Comparison of ENCODE assay signal across 24 cellular contexts in the genomic region with DNA sequence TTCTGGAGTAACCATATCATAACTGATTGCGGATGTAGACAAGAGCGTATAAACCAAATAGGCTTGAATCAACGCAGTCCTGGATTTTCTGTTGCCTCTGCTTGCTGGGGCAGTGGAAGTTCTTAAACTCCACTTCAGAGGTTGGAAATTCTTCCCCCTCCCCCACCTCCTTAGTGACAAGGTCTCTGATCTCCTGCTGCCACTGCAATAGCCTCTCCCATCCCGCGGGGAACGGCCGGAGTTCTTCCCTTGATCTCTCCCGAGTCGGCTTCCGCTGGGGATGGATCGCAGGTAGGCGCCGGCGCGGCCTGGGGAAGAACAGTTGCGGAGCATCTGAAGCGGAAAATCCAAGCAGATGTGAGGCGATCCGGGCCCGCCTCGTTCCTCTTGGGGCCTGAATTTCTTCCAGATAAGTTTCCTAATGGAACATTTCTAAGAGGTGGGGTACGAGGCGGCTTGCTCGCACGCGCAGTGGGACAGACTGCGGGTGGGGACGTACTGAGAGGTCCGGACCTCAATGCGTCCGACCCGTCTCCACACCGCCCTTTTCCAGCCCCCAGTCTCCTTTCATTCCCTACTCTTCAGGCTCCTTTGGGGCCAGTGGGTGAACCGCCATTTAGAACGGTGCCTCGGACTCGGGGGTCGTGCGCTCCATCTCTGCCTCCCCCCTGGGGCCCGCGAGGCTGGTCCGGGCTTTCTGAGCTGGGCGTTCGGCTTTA. TPM values are rescaled to one million over a fixed set of nuclear protein-coding genes. Genes with fewer than 3 reads are reported as not detected.
DNase-seq lines count a peak whose midpoint lies in the region; FAIRE-seq and TF ChIP-seq lines count a peak whose summit lies in the region.
"Had no signal": no experiment of that assay in that cellular context is flagged by ENCODE, and none has a peak within 500 bp of the region (broad histone marks: within the 10 kb centered on the region; RNA-seq: fewer than 3 reads in every experiment).

No MANE protein-coding gene starts in this region.

- TF ChIP-seq CTCF in endothelial cell of umbilical vein (IDR thresholded peaks at IDR 0.05; ENCODE audit: extremely low read depth in 1 of 2, insufficient read depth in 1 of 2, low read depth in 1 of 2, low read length in 2 of 2) (no peak), neural crest cell (conservative IDR thresholded peaks at IDR 0.05) (no peak)

- no peaks in the 10 kb centered on the region for H3K9me1 ChIP-seq in endothelial cell of umbilical vein (replicated peaks; ENCODE audit: control insufficient read depth, extremely low read depth, insufficient read depth, low read length)

- CTCF ChIA-PET in endothelial cell of umbilical vein (lab: Charles Lee), result no interaction called here
- CTCF ChIA-PET in activated CD4-positive, alpha-beta memory T cell treated with anti-CD3 and anti-CD28 coated beads, Interleukin-2, amount 10 ng/mL, durations not matched to agents 7 days and 5 days (lab: Charles Lee), result no interaction called here

- DNase-seq in T-helper 1 cell (no peak), H7 (peak; percentile 84), endothelial cell of umbilical vein (ENCODE audit: low read depth, low spot score) (no peak), neural crest cell (ENCODE audit: low read depth, low spot score) (peak; percentile 16), NCI-H1092 (lab: John Stamatoyannopoulos, UW) (no peak), DMS 273 (lab: John Stamatoyannopoulos, UW; ENCODE audit: unreplicated experiment) (no peak)
- DNase-seq in activated CD4-positive, alpha-beta memory T cell treated with anti-CD3 and anti-CD28 coated beads, Interleukin-2, amount 10 ng/mL, durations not matched to agents 7 days and 5 days, result no peak
- DNase-seq: brain microvascular endothelial cell; DMS79; HCEC 1CT; naive thymus-derived CD8-positive, alpha-beta T cell; NCI-H146; NCI-H226; RPMI8226; transverse colon had no signal

- H3K9me3 ChIP-seq in endothelial cell of umbilical vein (replicated peaks; ENCODE audit: control insufficient read depth, insufficient read depth, low read length), result no peaks in the 10 kb centered on the region
- H3K9me3 ChIP-seq: gastroesophageal sphincter, transverse colon had no signal

- intact Hi-C loops in endothelial cell of umbilical vein (cut with micrococcal nuclease), result loop anchor here (2.0 to 5.0 kb wide), 3 partner anchors 15 to 231 kb away; no protein-coding TSS in a partner anchor

- H3K79me2 ChIP-seq in endothelial cell of umbilical vein (ENCODE audit: control insufficient read depth, insufficient read depth, low read length), result no peaks in the 10 kb centered on the region

- no peak overlapping the region for H3K4me3 ChIP-seq in H7 (ENCODE audit: insufficient read depth, low read depth, low read length)
- no peak overlapping the region for H3K4me3 ChIP-seq in endothelial cell of umbilical vein (replicated peaks in 1 of 3; ENCODE audit: insufficient read depth in 1 of 3, low read depth in 1 of 3, low read length in 3 of 3)
- H3K4me3 ChIP-seq: gastroesophageal sphincter, transverse colon had no signal

- dilution Hi-C loops in endothelial cell of umbilical vein (cut with MboI; ENCODE audit: extremely low pct_ligation_motif_present, low sequenced_read_pairs), result no loop called here

- H3K36me3 ChIP-seq in H7 (replicated peaks; ENCODE audit: control insufficient read depth, insufficient read depth, low read length), result no peaks in the 10 kb centered on the region
- H3K36me3 ChIP-seq in endothelial cell of umbilical vein (ENCODE audit: control insufficient read depth in 2 of 2, extremely low read depth in 1 of 2, insufficient read depth in 2 of 2, low read length in 2 of 2), result no peaks in the 10 kb centered on the region
- H3K36me3 ChIP-seq: BLaER1 treated with 17β-estradiol and CSF1 and Interleukin-3, amounts not matched to agents 10 nM and 100 nM; brain microvascular endothelial cell; gastroesophageal sphincter; transverse colon had no signal

- peaks cover 7% of the 10 kb centered on the region for H3K4me1 Mint-ChIP-seq in T-helper 1 cell treated with Interleukin-12 subunit alpha and Interleukin-12 subunit beta and Interleukin-4 antibody, amounts not matched to agents 30 μg/mL and 1 μg/mL, for 36 hours (ENCODE audit: low read depth)
- peaks cover 16% of the 10 kb centered on the region for H3K4me1 Mint-ChIP-seq in neural crest cell
- peaks cover 12% of the 10 kb centered on the region for H3K4me1 Mint-ChIP-seq in activated CD4-positive, alpha-beta memory T cell treated with anti-CD3 and anti-CD28 coated beads, Interleukin-2, amount 10 ng/mL, durations not matched to agents 7 days and 5 days

- H3K9ac ChIP-seq in endothelial cell of umbilical vein (replicated peaks; ENCODE audit: extremely low read depth, insufficient read depth, low read length), result no peak overlapping the region
- H3K9ac ChIP-seq: BLaER1 treated with 17β-estradiol and CSF1 and Interleukin-3, amounts not matched to agents 10 nM and 100 nM had no signal

- no TSS peak for BruUV-seq in endothelial cell of umbilical vein (replicated peaks; lab: Mats Ljungman, UMichigan)

- POLR2A ChIA-PET in endothelial cell of umbilical vein (lab: Charles Lee), result no interaction called here
- POLR2A ChIA-PET in activated CD4-positive, alpha-beta memory T cell treated with anti-CD3 and anti-CD28 coated beads, Interleukin-2, amount 10 ng/mL, durations not matched to agents 7 days and 5 days (lab: Charles Lee), result interaction anchor here (1.2 kb wide), 1 partner anchor 15 kb away, joined by 3 read pairs; no protein-coding TSS in a partner anchor

- TF ChIP-seq POLR2A in endothelial cell of umbilical vein (IDR thresholded peaks at IDR 0.05; ENCODE audit: low read depth, low read length), result no peak

- H3K27me3 ChIP-seq in H7 (ENCODE audit: control insufficient read depth, insufficient read depth, low read length) (peaks cover 100% of the 10 kb centered on the region), endothelial cell of umbilical vein (ENCODE audit: control insufficient read depth in 2 of 2, insufficient read depth in 2 of 2, low read length in 2 of 2) (peaks cover 87 to 98% of the 10 kb centered on the region in 2 experiments)

- FAIRE-seq in endothelial cell of umbilical vein (lab: Jason Lieb, UNC), result no peak
- FAIRE-seq: A204.1 had no signal

- peaks cover 22% of the 10 kb centered on the region for H3K4me1 ChIP-seq in endothelial cell of umbilical vein (ENCODE audit: control insufficient read depth, extremely low read depth, insufficient read depth, low read length)

- peaks cover 8% of the 10 kb centered on the region for H3K36me3 Mint-ChIP-seq in T-helper 1 cell treated with Interleukin-12 subunit alpha and Interleukin-12 subunit beta and Interleukin-4 antibody, amounts not matched to agents 30 μg/mL and 1 μg/mL, for 36 hours (ENCODE audit: low read depth)
- no peaks in the 10 kb centered on the region for H3K36me3 Mint-ChIP-seq in neural crest cell (ENCODE audit: low read depth)
- peaks cover 4% of the 10 kb centered on the region for H3K36me3 Mint-ChIP-seq in activated CD4-positive, alpha-beta memory T cell treated with anti-CD3 and anti-CD28 coated beads, Interleukin-2, amount 10 ng/mL, durations not matched to agents 7 days and 5 days (ENCODE audit: low read depth)
- H3K36me3 Mint-ChIP-seq: stimulated activated effector memory CD8-positive, alpha-beta T cell treated with anti-CD3 and anti-CD28 coated beads, Interleukin-12 subunit alpha, Interleukin-12 subunit beta, amount 100 ng/mL, for 72 hours had no signal

- H2AFZ ChIP-seq in endothelial cell of umbilical vein (ENCODE audit: low read depth, low read length), result no peak overlapping the region

- H3K4me2 ChIP-seq in endothelial cell of umbilical vein (ENCODE audit: insufficient read depth, low read length), result no peak overlapping the region
- H3K4me2 ChIP-seq: BLaER1 treated with 17β-estradiol and CSF1 and Interleukin-3, amounts not matched to agents 10 nM and 100 nM had no signal

- no peak overlapping the region for H3K27ac ChIP-seq in endothelial cell of umbilical vein (ENCODE audit: insufficient read depth, low read depth, low read length)
- H3K27ac ChIP-seq: BLaER1 treated with 17β-estradiol and CSF1 and Interleukin-3, amounts not matched to agents 10 nM and 100 nM; brain microvascular endothelial cell; coronary artery; epithelial cell of prostate; gastroesophageal sphincter; transverse colon; VCaP had no signal

- no peaks in the 10 kb centered on the region for H3K9me3 Mint-ChIP-seq in T-helper 1 cell treated with Interleukin-12 subunit alpha and Interleukin-12 subunit beta and Interleukin-4 antibody, amounts not matched to agents 30 μg/mL and 1 μg/mL, for 36 hours
- no peaks in the 10 kb centered on the region for H3K9me3 Mint-ChIP-seq in neural crest cell
- H3K9me3 Mint-ChIP-seq in activated CD4-positive, alpha-beta memory T cell treated with anti-CD3 and anti-CD28 coated beads, Interleukin-2, amount 10 ng/mL, durations not matched to agents 7 days and 5 days, result no peaks in the 10 kb centered on the region
- H3K9me3 Mint-ChIP-seq: stimulated activated effector memory CD8-positive, alpha-beta T cell treated with anti-CD3 and anti-CD28 coated beads, Interleukin-12 subunit alpha, Interleukin-12 subunit beta, amount 100 ng/mL, for 72 hours had no signal

- peak overlapping the region; percentile 43 for H3K27ac Mint-ChIP-seq in T-helper 1 cell treated with Interleukin-12 subunit alpha and Interleukin-12 subunit beta and Interleukin-4 antibody, amounts not matched to agents 30 μg/mL and 1 μg/mL, for 36 hours
- no peak overlapping the region for H3K27ac Mint-ChIP-seq in neural crest cell (ENCODE audit: unreplicated experiment)
- no peak overlapping the region for H3K27ac Mint-ChIP-seq in activated CD4-positive, alpha-beta memory T cell treated with anti-CD3 and anti-CD28 coated beads, Interleukin-2, amount 10 ng/mL, durations not matched to agents 7 days and 5 days
- H3K27ac Mint-ChIP-seq: stimulated activated effector memory CD8-positive, alpha-beta T cell treated with anti-CD3 and anti-CD28 coated beads, Interleukin-12 subunit alpha, Interleukin-12 subunit beta, amount 100 ng/mL, for 72 hours had no signal

- H4K20me1 ChIP-seq in endothelial cell of umbilical vein (replicated peaks; ENCODE audit: control insufficient read depth, extremely low read depth, insufficient read depth, low read length), result no peaks in the 10 kb centered on the region

- no peak overlapping the region for H3K4me3 Mint-ChIP-seq in T-helper 1 cell treated with Interleukin-12 subunit alpha and Interleukin-12 subunit beta and Interleukin-4 antibody, amounts not matched to agents 30 μg/mL and 1 μg/mL, for 36 hours
- peak overlapping the region; percentile 0 for H3K4me3 Mint-ChIP-seq in neural crest cell
- no peak overlapping the region for H3K4me3 Mint-ChIP-seq in activated CD4-positive, alpha-beta memory T cell treated with anti-CD3 and anti-CD28 coated beads, Interleukin-2, amount 10 ng/mL, durations not matched to agents 7 days and 5 days
- H3K4me3 Mint-ChIP-seq: stimulated activated effector memory CD8-positive, alpha-beta T cell treated with anti-CD3 and anti-CD28 coated beads, Interleukin-12 subunit alpha, Interleukin-12 subunit beta, amount 100 ng/mL, for 72 hours had no signal

- H3K27me3 Mint-ChIP-seq in T-helper 1 cell treated with Interleukin-12 subunit alpha and Interleukin-12 subunit beta and Interleukin-4 antibody, amounts not matched to agents 30 μg/mL and 1 μg/mL, for 36 hours (ENCODE audit: low read depth), result peaks cover 83% of the 10 kb centered on the region
- H3K27me3 Mint-ChIP-seq in neural crest cell (ENCODE audit: low read depth), result peaks cover 94% of the 10 kb centered on the region
- peaks cover 82% of the 10 kb centered on the region for H3K27me3 Mint-ChIP-seq in activated CD4-positive, alpha-beta memory T cell treated with anti-CD3 and anti-CD28 coated beads, Interleukin-2, amount 10 ng/mL, durations not matched to agents 7 days and 5 days

RNA-seq across cellular contexts. Expression of a gene that starts 3.1 kb away (rescaled TPM):
- 0.07 and 0.11 TPM in 2 replicates for total RNA-seq in H7 (2014; rRNA removed; shearing (Covaris generic))
- total RNA-seq in endothelial cell of umbilical vein, result not detected in 2 replicates
- not detected in 2 replicates for polyA plus RNA-seq in endothelial cell of umbilical vein
- polyA plus RNA-seq in endothelial cell of umbilical vein (2011; cell fraction: cytosol; rRNA removed), result not detected in 2 replicates
- polyA plus RNA-seq in endothelial cell of umbilical vein (2011; cell fraction: nucleus; rRNA removed), result not detected in 2 replicates
- polyA plus RNA-seq in endothelial cell of umbilical vein (2012), result 0.04 and 0.14 TPM in 2 replicates
- not detected in 2 replicates for polyA minus RNA-seq in endothelial cell of umbilical vein
- polyA minus RNA-seq in endothelial cell of umbilical vein (2011; cell fraction: cytosol; rRNA and poly(A)+ RNA removed), result 5.3 TPM
- not detected in 2 replicates for polyA minus RNA-seq in endothelial cell of umbilical vein (2011; cell fraction: nucleus; rRNA and poly(A)+ RNA removed)
- not detected in 2 replicates for total RNA-seq in neural crest cell
- total RNA-seq in activated CD4-positive, alpha-beta memory T cell treated with anti-CD3 and anti-CD28 coated beads, Interleukin-2, amount 10 ng/mL, durations not matched to agents 7 days and 5 days, result under 1 TPM; 0.55 to 0.68 TPM
- total RNA-seq: lung microvascular endothelial cell; naive thymus-derived CD8-positive, alpha-beta T cell had no signal

Comparison
In these comparisons a context has a peak if more than half of its experiments do, and no peak if none do; other contexts are left out.
1. DNase-seq: peak in H7 (single experiment) and neural crest cell (single experiment); none in T-helper 1 cell (0 of 5), endothelial cell of umbilical vein (single experiment), NCI-H1092 (single experiment), DMS 273 (single experiment) and activated CD4-positive, alpha-beta memory T cell treated with anti-CD3 and anti-CD28 coated beads, Interleukin-2, amount 10 ng/mL, durations not matched to agents 7 days and 5 days (single experiment).